Comparison of ENCODE assay signal across 8 cellular contexts in genomic region chr17:18260332-18261145, GRCh38. TPM values are rescaled to one million over a fixed set of nuclear protein-coding genes. Genes with fewer than 3 reads are reported as not detected.
DNase-seq lines count a peak whose midpoint lies in the region; ATAC-seq and TF ChIP-seq lines count a peak whose summit lies in the region.

Gene MIEF2, plus strand, starts transcription at chr17:18260662. Its CDS starts 2,059 bp downstream, at chr17:18262721.

- ATAC-seq in HG02763 (IDR thresholded peaks at IDR 0.05; ENCODE audit: unreplicated experiment) (peak; percentile 77), left cardiac atrium (peak; percentile 88 to 91), upper lobe of right lung (peak; percentile 88)

- H3K4me3 ChIP-seq in GM12875 (ENCODE audit: low read depth, low read length) (peak within 1 kb of the TSS; percentile 84), upper lobe of right lung (peak within 1 kb of the TSS; percentile 86)

- H3K36me3 ChIP-seq in upper lobe of right lung = peaks cover 39% of the 10 kb centered on the region

- DNase-seq in NCI-H1436 treated with DMSO at 0.1 percent for 48 hours (lab: John Stamatoyannopoulos, UW) = peak; percentile 87
- peak; percentile 90 for DNase-seq in T follicular helper cell (ENCODE audit: low read depth)
- DNase-seq in amniotic epithelial cell (ENCODE audit: low read depth) = peak; percentile 92
- peak; percentile 97 for DNase-seq in left cardiac atrium
- peak; percentile 97 for DNase-seq in posterior vena cava (ENCODE audit: low spot score)
- peak; percentile 98 for DNase-seq in upper lobe of right lung

- H3K9me3 ChIP-seq in upper lobe of right lung = no peaks in the 10 kb centered on the region

- peak within 1 kb of the TSS; percentile 93 for H3K27ac ChIP-seq in upper lobe of right lung

- peaks cover 41% of the 10 kb centered on the region for H3K4me1 ChIP-seq in upper lobe of right lung

- TF ChIP-seq CTCF in GM12875 (IDR thresholded peaks at IDR 0.05; ENCODE audit: borderline replicate concordance, insufficient read depth, low read depth, low read length) = no peak
- TF ChIP-seq CTCF in upper lobe of right lung (IDR thresholded peaks at IDR 0.05) = no peak

- H3K27me3 ChIP-seq in upper lobe of right lung = no peaks in the 10 kb centered on the region

- intact Hi-C loops in left cardiac atrium (cut with DNase I) (no loop called here), posterior vena cava (cut with DNase I) (no loop called here), upper lobe of right lung (cut with DNase I) (no loop called here)

RNA-seq across cellular contexts. Expression of gene MIEF2, which starts in this region (rescaled TPM):
- 10 to 100 TPM; 16.2 to 16.8 TPM for total RNA-seq in left cardiac atrium
- 10 to 100 TPM in 1 of 2 donors, 1 to 10 TPM in 1; 7.7 to 11.3 TPM for total RNA-seq in posterior vena cava
- total RNA-seq in upper lobe of right lung = 12.0 TPM

Comparison
In these comparisons a context has a peak if more than half of its experiments do, and no peak if none do; other contexts are left out.
1. Peak in every context shown above with its lines: DNase-seq, ATAC-seq, H3K4me3 ChIP-seq and H3K27ac ChIP-seq.